Comparison of ENCODE assay signal across 9 cellular contexts in genomic region chr6:4136354-4136831, GRCh38. TPM values are rescaled to one million over a fixed set of nuclear protein-coding genes. Genes with fewer than 3 reads are reported as not detected.
DNase-seq lines count a peak whose midpoint lies in the region; ATAC-seq and TF ChIP-seq lines count a peak whose summit lies in the region.
"Had no signal": no experiment of that assay in that cellular context is flagged by ENCODE, and none has a peak within 500 bp of the region (broad histone marks: within the 10 kb centered on the region; RNA-seq: fewer than 3 reads in every experiment).

No MANE protein-coding gene starts in this region.

- peaks cover 11 to 23% (median 17%) of the 10 kb centered on the region in 3 donors for H3K36me3 Mint-ChIP-seq in naive thymus-derived CD8-positive, alpha-beta T cell

- H3K4me3 Mint-ChIP-seq in naive thymus-derived CD8-positive, alpha-beta T cell, result peak overlapping the region; percentile 78 to 92 (median 84)

- POLR2A ChIA-PET in naive thymus-derived CD8-positive, alpha-beta T cell (lab: Charles Lee), result interaction anchor here (0.6 to 3.0 kb wide), 7 partner anchors 16 to 987 kb away, joined by 3 to 31 read pairs (median 4); partner anchors contain the start of genes FAM50B and RPP40

- peaks cover 14 to 46% (median 38%) of the 10 kb centered on the region in 4 donors for H3K4me1 Mint-ChIP-seq in naive thymus-derived CD8-positive, alpha-beta T cell

- no peaks in the 10 kb centered on the region for H3K27me3 Mint-ChIP-seq in naive thymus-derived CD8-positive, alpha-beta T cell

- DNase-seq in AG10803 (ENCODE audit: low read depth) (no peak), LNCaP clone FGC (ENCODE audit: low read depth) (no peak), dorsolateral prefrontal cortex (no peak), DMS153 (lab: John Stamatoyannopoulos, UW) (no peak), NCI-H146 (lab: John Stamatoyannopoulos, UW) (no peak)
- peak in 1 of 10 donors; percentile 9 for DNase-seq in naive thymus-derived CD8-positive, alpha-beta T cell

- H3K27ac ChIP-seq in dorsolateral prefrontal cortex, result peak overlapping the region in 58 of 59 donors; percentile 24 to 95 (median 89)

- H3K4me3 ChIP-seq in AG10803 (ENCODE audit: low read length), result peak overlapping the region; percentile 80
- peak overlapping the region; percentile 62 for H3K4me3 ChIP-seq in LNCaP clone FGC (ENCODE audit: low read depth, low read length)
- peak overlapping the region; percentile 62 to 98 (median 88) for H3K4me3 ChIP-seq in dorsolateral prefrontal cortex

- no peaks in the 10 kb centered on the region for H3K27me3 ChIP-seq in dorsolateral prefrontal cortex

- intact Hi-C loops in dorsolateral prefrontal cortex (cut with DNase I), result loop anchor here (5.0 kb wide), 3 partner anchors 79 to 119 kb away; a partner anchor contains a TSS

- peak overlapping the region in 9 of 10 donors; percentile 50 to 90 (median 83) for H3K27ac Mint-ChIP-seq in naive thymus-derived CD8-positive, alpha-beta T cell

- H3K9me3 Mint-ChIP-seq in naive thymus-derived CD8-positive, alpha-beta T cell, result peaks cover 0 to 6% (median 0%) of the 10 kb centered on the region in 9 donors

- TF ChIP-seq CTCF in AG10803 (conservative IDR thresholded peaks at IDR 0.05; ENCODE audit: low read length), result no peak
- no peak for TF ChIP-seq CTCF in LNCaP clone FGC (IDR thresholded peaks at IDR 0.05; ENCODE audit: control insufficient read depth, extremely low read depth, insufficient read depth)
- TF ChIP-seq CTCF in dorsolateral prefrontal cortex (IDR thresholded peaks at IDR 0.05 in 54 of 56, conservative IDR thresholded peaks at IDR 0.05 in 2 of 56; ENCODE audit: low read depth in 1 of 56, partially characterized antibody in 56 of 56), result peak in 7 of 56 donors; percentile 1 to 20 (median 8)

- ATAC-seq in naive thymus-derived CD8-positive, alpha-beta T cell, result no peak
- ATAC-seq in GM21786 (IDR thresholded peaks at IDR 0.05; ENCODE audit: unreplicated experiment) (no peak), GM18517 (IDR thresholded peaks at IDR 0.05; ENCODE audit: unreplicated experiment) (no peak)

RNA-seq across cellular contexts. Expression of gene ECI2, which starts 1.0 kb away (rescaled TPM):
- total RNA-seq in dorsolateral prefrontal cortex, result 10 to 100 TPM; 26.4 to 62.9 (median 38.6) TPM
- total RNA-seq in naive thymus-derived CD8-positive, alpha-beta T cell, result 10 to 100 TPM; 61.3 to 62.4 TPM
- polyA plus RNA-seq in naive thymus-derived CD8-positive, alpha-beta T cell, result 10 to 100 TPM; 66.3 to 83.4 (median 78.5) TPM

RNA-seq across cellular contexts. Expression of gene FAM217A, which starts 57.5 kb away (rescaled TPM):
- total RNA-seq in dorsolateral prefrontal cortex, result under 1 TPM in 5 of 120 experiments, not detected in 115; 0.20 to 0.68 (median 0.29) TPM
- not detected for total RNA-seq in naive thymus-derived CD8-positive, alpha-beta T cell
- polyA plus RNA-seq in naive thymus-derived CD8-positive, alpha-beta T cell, result under 1 TPM in 2 of 3 donors, not detected in 1; 0.08 to 0.23 TPM
- total RNA-seq: pulmonary artery endothelial cell had no signal
